Comparison of ENCODE assay signal across 29 cellular contexts in the genomic region with DNA sequence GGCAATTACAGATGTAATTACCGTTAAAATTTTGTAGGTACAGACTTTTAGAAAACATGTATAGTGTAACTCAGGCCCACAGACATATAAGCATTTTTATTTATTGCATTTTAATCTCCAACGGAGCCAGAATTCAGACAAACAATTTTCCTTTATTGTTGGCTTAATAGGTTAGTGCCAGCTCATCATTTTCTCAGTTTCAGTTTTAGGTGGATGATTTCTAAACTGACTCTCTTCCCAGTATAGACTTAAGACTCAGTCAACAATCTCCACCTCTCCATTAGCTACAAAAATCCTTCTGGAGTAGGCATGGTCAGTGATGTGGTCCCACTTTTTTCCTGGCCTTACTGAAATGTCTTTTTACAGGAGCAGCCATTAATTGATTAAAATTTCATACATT.
"Had no signal": no experiment of that assay in that cellular context is flagged by ENCODE, and none has a peak within 500 bp of the region (broad histone marks: within the 10 kb centered on the region; RNA-seq: fewer than 3 reads in every experiment).

No MANE protein-coding gene starts in this region.

- H3K27ac ChIP-seq: brain microvascular endothelial cell, colonic mucosa, SJCRH30, SK-N-MC, WERI-Rb-1 had no signal

- H3K4me1 Mint-ChIP-seq: activated CD4-positive, alpha-beta memory T cell treated with anti-CD3 and anti-CD28 coated beads, Interleukin-2, amount 10 ng/mL, durations not matched to agents 7 days and 5 days; activated CD8-positive, alpha-beta memory T cell treated with anti-CD3 and anti-CD28 coated beads, Interleukin-2, amount 10 ng/mL, durations not matched to agents 7 days and 5 days; activated naive CD4-positive, alpha-beta T cell treated with anti-CD3 and anti-CD28 coated beads, Interleukin-2, amount 10 ng/mL, durations not matched to agents 7 days and 5 days had no signal

- H3K27me3 ChIP-seq: brain microvascular endothelial cell, colonic mucosa, SJCRH30 had no signal

- DNase-seq: activated CD4-positive, alpha-beta memory T cell treated with anti-CD3 and anti-CD28 coated beads, Interleukin-2, amount 10 ng/mL, durations not matched to agents 7 days and 5 days; activated CD4-positive, alpha-beta T cell treated with anti-CD3 and anti-CD28 coated beads for 1 hour; activated CD4-positive, alpha-beta T cell treated with anti-CD3 and anti-CD28 coated beads for 48 hours; activated CD4-positive, CD25-positive, alpha-beta regulatory T cell; activated CD8-positive, alpha-beta memory T cell treated with anti-CD3 and anti-CD28 coated beads for 24 hours; activated CD8-positive, alpha-beta memory T cell treated with anti-CD3 and anti-CD28 coated beads, Interleukin-2, amount 10 ng/mL, durations not matched to agents 7 days and 5 days; activated CD8-positive, alpha-beta memory T cell treated with anti-CD3 and anti-CD28 coated beads, Interleukin-2, amount 50 U/mL, for 48 hours; activated effector memory CD4-positive, alpha-beta T cell treated with Interleukin-2 at 50 U/mL for 16 hours; activated naive CD4-positive, alpha-beta T cell treated with anti-CD3 and anti-CD28 coated beads, Interleukin-2, amount 10 ng/mL, durations not matched to agents 7 days and 5 days; activated T-cell treated with anti-CD3 and anti-CD28 coated beads, Interleukin-2, amount 50 U/mL, for 48 hours; amniotic stem cell; aorta; brain microvascular endothelial cell; central memory CD4-positive, alpha-beta T cell; colonic mucosa; KG1; NCI-H1092; NCI-H1417 treated with DMSO at 0.1 percent for 48 hours; NCI-H187 treated with DMSO at 0.1 percent for 48 hours; NCI-H2081; NCI-H345; NCI-H524 treated with DMSO at 0.1 percent for 48 hours; NCI-H748 treated with DMSO at 0.1 percent for 48 hours; Right ventricle myocardium superior; SJCRH30; T1000; WERI-Rb-1 had no signal

- H3K27ac Mint-ChIP-seq: activated CD4-positive, alpha-beta memory T cell treated with anti-CD3 and anti-CD28 coated beads, Interleukin-2, amount 10 ng/mL, durations not matched to agents 7 days and 5 days; activated CD8-positive, alpha-beta memory T cell treated with anti-CD3 and anti-CD28 coated beads, Interleukin-2, amount 10 ng/mL, durations not matched to agents 7 days and 5 days; activated naive CD4-positive, alpha-beta T cell treated with anti-CD3 and anti-CD28 coated beads, Interleukin-2, amount 10 ng/mL, durations not matched to agents 7 days and 5 days; activated naive CD8-positive, alpha-beta T cell had no signal

- ATAC-seq: activated CD8-positive, alpha-beta memory T cell treated with anti-CD3 and anti-CD28 coated beads, Interleukin-2, amount 10 ng/mL, durations not matched to agents 7 days and 5 days had no signal

- H3K9me3 ChIP-seq: colonic mucosa, SJCRH30 had no signal

- H3K27me3 Mint-ChIP-seq: activated CD4-positive, alpha-beta memory T cell treated with anti-CD3 and anti-CD28 coated beads, Interleukin-2, amount 10 ng/mL, durations not matched to agents 7 days and 5 days; activated CD8-positive, alpha-beta memory T cell treated with anti-CD3 and anti-CD28 coated beads, Interleukin-2, amount 10 ng/mL, durations not matched to agents 7 days and 5 days; activated naive CD4-positive, alpha-beta T cell treated with anti-CD3 and anti-CD28 coated beads, Interleukin-2, amount 10 ng/mL, durations not matched to agents 7 days and 5 days; activated naive CD8-positive, alpha-beta T cell had no signal

- H3K4me1 ChIP-seq: colonic mucosa, SJCRH30 had no signal

- H3K36me3 ChIP-seq: brain microvascular endothelial cell, colonic mucosa, SJCRH30, WERI-Rb-1 had no signal

- H3K36me3 Mint-ChIP-seq: activated CD8-positive, alpha-beta memory T cell treated with anti-CD3 and anti-CD28 coated beads, Interleukin-2, amount 10 ng/mL, durations not matched to agents 7 days and 5 days; activated naive CD4-positive, alpha-beta T cell treated with anti-CD3 and anti-CD28 coated beads, Interleukin-2, amount 10 ng/mL, durations not matched to agents 7 days and 5 days; activated naive CD8-positive, alpha-beta T cell had no signal

- H3K4me3 Mint-ChIP-seq: activated CD4-positive, alpha-beta memory T cell treated with anti-CD3 and anti-CD28 coated beads, Interleukin-2, amount 10 ng/mL, durations not matched to agents 7 days and 5 days; activated CD8-positive, alpha-beta memory T cell treated with anti-CD3 and anti-CD28 coated beads, Interleukin-2, amount 10 ng/mL, durations not matched to agents 7 days and 5 days; activated naive CD4-positive, alpha-beta T cell treated with anti-CD3 and anti-CD28 coated beads, Interleukin-2, amount 10 ng/mL, durations not matched to agents 7 days and 5 days; activated naive CD8-positive, alpha-beta T cell had no signal

- H3K4me3 ChIP-seq: colonic mucosa, SJCRH30, SK-N-MC had no signal
